Comparison of ENCODE assay signal across 8 cellular contexts in genomic region chr12:104381721-104382480, GRCh38.
DNase-seq lines count a peak whose midpoint lies in the region; ATAC-seq and TF ChIP-seq lines count a peak whose summit lies in the region.

No MANE protein-coding gene starts in this region.

- DNase-seq in HT1080 (ENCODE audit: low read depth) (peak; percentile 75), endodermal cell (peak; percentile 98), midbrain (lab: John Stamatoyannopoulos, UW) (peak; percentile 79)
- DNase-seq in NK-92 treated with Interleukin-12 subunit alpha and Interleukin-12 subunit beta, amount 100 ng/mL, for 24 hours (lab: John Stamatoyannopoulos, UW) = peak; percentile 52
- peak; percentile 68 to 69 for DNase-seq in activated CD8-positive, alpha-beta memory T cell treated with anti-CD3 and anti-CD28 coated beads for 4 hours (ENCODE audit: low read depth in 2 of 2)
- peak; percentile 55 to 73 for DNase-seq in stimulated activated CD8-positive, alpha-beta memory T cell treated with anti-CD3 and anti-CD28 coated beads, Interleukin-2, amount 100 ng/mL, for 48 hours (ENCODE audit: low read depth in 2 of 2)

- no peak overlapping the region for H3K27ac ChIP-seq in endodermal cell (ENCODE audit: low read depth, low read length)

- H3K27me3 ChIP-seq in endodermal cell (ENCODE audit: control insufficient read depth, insufficient read depth, low read length, poor library complexity, severe bottlenecking) = no peaks in the 10 kb centered on the region

- H3K9me3 Mint-ChIP-seq in endodermal cell = no peaks in the 10 kb centered on the region

- peaks cover 2% of the 10 kb centered on the region for H3K4me1 ChIP-seq in endodermal cell (ENCODE audit: control insufficient read depth, insufficient read depth, low read length)

- no peak overlapping the region for H3K27ac Mint-ChIP-seq in endodermal cell

- ATAC-seq in HG03521 (IDR thresholded peaks at IDR 0.05; ENCODE audit: unreplicated experiment) = no peak

- TF ChIP-seq CTCF in GM12801 (IDR thresholded peaks at IDR 0.05; ENCODE audit: extremely low read depth, insufficient read length) (peak; percentile 21), endodermal cell (conservative IDR thresholded peaks at IDR 0.05) (peak; percentile 98)

- H3K36me3 Mint-ChIP-seq in endodermal cell (ENCODE audit: low read depth) = peaks cover 3% of the 10 kb centered on the region

- H3K4me3 Mint-ChIP-seq in endodermal cell = no peak overlapping the region

- no peak overlapping the region for H3K4me3 ChIP-seq in endodermal cell (ENCODE audit: low read length)

- 31 to 37% methylated on average over 12 to 18 of the region's 18 CpGs for WGBS in endodermal cell (ENCODE audit: insufficient coverage in 1 of 2, insufficient read length in 1 of 2), 2 experiments

- no peaks in the 10 kb centered on the region for H3K9me3 ChIP-seq in endodermal cell (ENCODE audit: control insufficient read depth, low read length)

- no peaks in the 10 kb centered on the region for H3K36me3 ChIP-seq in endodermal cell (ENCODE audit: control insufficient read depth, insufficient read depth, low read length)

- peaks cover 2% of the 10 kb centered on the region for H3K27me3 Mint-ChIP-seq in endodermal cell (ENCODE audit: insufficient read depth)

- H3K9ac ChIP-seq in endodermal cell (ENCODE audit: extremely low read depth, low read length, poor library complexity, severe bottlenecking) = no peak overlapping the region

- peaks cover 4% of the 10 kb centered on the region for H3K4me1 Mint-ChIP-seq in endodermal cell
